ENCODE assay signal across 26 cellular contexts in genomic region chr2:46284260-46284659, GRCh38. TPM values are rescaled to one million over a fixed set of nuclear protein-coding genes. Genes with fewer than 3 reads are reported as not detected.
DNase-seq lines count a peak whose midpoint lies in the region; ATAC-seq, FAIRE-seq and TF ChIP-seq lines count a peak whose summit lies in the region.
"Had no signal": no experiment of that assay in that cellular context is flagged by ENCODE, and none has a peak within 500 bp of the region (broad histone marks: within the 10 kb centered on the region; RNA-seq: fewer than 3 reads in every experiment).

No MANE protein-coding gene starts in this region.

- FAIRE-seq in A549 (lab: Jason Lieb, UNC) (peak; percentile 18), GM18507 (lab: Jason Lieb, UNC) (peak; percentile 15), H1 (lab: Jason Lieb, UNC) (no peak)
- FAIRE-seq: GM12891 had no signal

- no peak overlapping the region for H4K91ac ChIP-seq in H1 (replicated peaks; ENCODE audit: insufficient read length, low read length)
- peak overlapping the region; percentile 50 for H4K91ac ChIP-seq in mesenchymal stem cell (ENCODE audit: low read length)

- TF ChIP-seq RAD21 in A549 (conservative IDR thresholded peaks at IDR 0.05 in 1 of 2, IDR thresholded peaks at IDR 0.05 in 1 of 2) (no peak), H1 (IDR thresholded peaks at IDR 0.05 in 1 of 2, conservative IDR thresholded peaks at IDR 0.05 in 1 of 2; ENCODE audit: low read depth in 2 of 2, low read length in 2 of 2) (no peak)

- H2BK5ac ChIP-seq in H1 (ENCODE audit: low read depth, low read length) = no peak overlapping the region
- no peak overlapping the region for H2BK5ac ChIP-seq in mesenchymal stem cell (ENCODE audit: low read depth, low read length, poor library complexity, severe bottlenecking)

- H3K79me1 ChIP-seq in H1 (ENCODE audit: low read depth, low read length) = no peaks in the 10 kb centered on the region
- no peaks in the 10 kb centered on the region for H3K79me1 ChIP-seq in mesenchymal stem cell (replicated peaks; ENCODE audit: low read length, poor library complexity, severe bottlenecking)

- POLR2A ChIA-PET in A549 (lab: Yijun Ruan, JAX) (no interaction called here), H1 (lab: Charles Lee; ENCODE audit: partially characterized antibody) (no interaction called here)

- H3K9ac ChIP-seq in H1 (replicated peaks in 1 of 4; ENCODE audit: extremely low read depth in 1 of 4, low read depth in 3 of 4, low read length in 3 of 4) = no peak overlapping the region
- no peak overlapping the region for H3K9ac ChIP-seq in mesenchymal stem cell (ENCODE audit: low read length)

- H3K4me2 ChIP-seq in A549 (no peak overlapping the region), H1 (ENCODE audit: insufficient read depth in 1 of 2, low read depth in 2 of 2, low read length in 2 of 2) (no peak overlapping the region), mesenchymal stem cell (ENCODE audit: low read length, poor library complexity, severe bottlenecking) (no peak overlapping the region)

- no peak overlapping the region; the same call in 1 of the 2 replicates for H3K18ac ChIP-seq in H1 (ENCODE audit: extremely low read depth, low read length)
- peak overlapping the region; percentile 28 to 85 for H3K18ac ChIP-seq in mesenchymal stem cell (ENCODE audit: low read depth in 1 of 2, low read length in 2 of 2)

- H4K5ac ChIP-seq in H1 (ENCODE audit: insufficient read length, low read depth, low read length) = no peak overlapping the region

- 0 out of 6 replicates have a peak overlapping the region, but pooled peaks of 1 of the 2 experiments have one; percentile 19 for H3K27ac ChIP-seq in A549
- H3K27ac ChIP-seq in H1 (ENCODE audit: low read depth, low read length) = no peak overlapping the region
- H3K27ac ChIP-seq in mesenchymal stem cell (ENCODE audit: low read length, poor library complexity, severe bottlenecking) = no peak overlapping the region
- H3K27ac ChIP-seq: SJCRH30 had no signal

- TF ChIP-seq CTCF in A549 (IDR thresholded peaks at IDR 0.05) = no peak
- TF ChIP-seq CTCF in H1 (IDR thresholded peaks at IDR 0.05; ENCODE audit: control extremely low read depth in 1 of 3, insufficient read depth in 1 of 3, low read depth in 1 of 3, low read length in 3 of 3) = no peak

- H2BK15ac ChIP-seq in H1 (ENCODE audit: low read length) (no peak overlapping the region), mesenchymal stem cell (ENCODE audit: low read depth, poor library complexity, severe bottlenecking) (no peak overlapping the region)

- CTCF ChIA-PET in A549 (lab: Yijun Ruan, JAX) (interaction anchor here (0.8 to 2.5 kb wide), 10 partner anchors 10 to 280 kb away, joined by 3 to 7 read pairs (median 3); no protein-coding TSS in a partner anchor), H1 (lab: Charles Lee; ENCODE audit: partially characterized antibody) (interaction anchor here (0.7 to 2.6 kb wide), 5 partner anchors 8 to 221 kb away, joined by 3 to 17 read pairs (median 3); no protein-coding TSS in a partner anchor)

- H2AK5ac ChIP-seq in H1 (ENCODE audit: low read depth, low read length) = no peak overlapping the region
- peak overlapping the region; percentile 10 for H2AK5ac ChIP-seq in mesenchymal stem cell (ENCODE audit: low read length, severe bottlenecking)

- DNase-seq in A549 (ENCODE audit: low read depth in 1 of 2, low spot score in 1 of 2) (no peak), GM18507 (ENCODE audit: extremely low spot score, insufficient read length, low read depth) (no peak), H1 (ENCODE audit: low read depth in 1 of 2, low spot score in 2 of 2) (no peak), mesenchymal stem cell (no peak), DMS153 (lab: John Stamatoyannopoulos, UW) (no peak), cortex of kidney (lab: John Stamatoyannopoulos, UW) (no peak)
- DNase-seq: C1 segment of cervical spinal cord; CD4-positive, alpha-beta memory T cell; COR-L47; DMS79; EL; GDM1; H7; NCI-H1048; NCI-H1436; NCI-H187; NCI-H2081 treated with DMSO at 0.1 percent for 48 hours; NCI-H2171; NCI-H226; NCI-H510A; NCI-H69; PC-3 had no signal

- no peaks in the 10 kb centered on the region for H3K9me3 ChIP-seq in A549
- no peaks in the 10 kb centered on the region for H3K9me3 ChIP-seq in H1 (ENCODE audit: insufficient read depth in 2 of 2, low read depth in 1 of 2, low read length in 1 of 2)
- H3K9me3 ChIP-seq in mesenchymal stem cell (ENCODE audit: control insufficient read depth, low read length) = no peaks in the 10 kb centered on the region
- H3K9me3 ChIP-seq: SJCRH30 had no signal

- H2BK120ac ChIP-seq in H1 (replicated peaks; ENCODE audit: low read depth, low read length) (no peak overlapping the region), mesenchymal stem cell (ENCODE audit: low read depth, low read length) (peak overlapping the region; percentile 4)

- H3K23ac ChIP-seq in H1 (ENCODE audit: insufficient read length) (no peak overlapping the region), mesenchymal stem cell (ENCODE audit: low read length in 2 of 2) (no peak overlapping the region)

- H2AFZ ChIP-seq in H1 (ENCODE audit: low read length) (no peak overlapping the region), mesenchymal stem cell (ENCODE audit: low read depth, low read length) (no peak overlapping the region)

- H2BK12ac ChIP-seq in H1 (ENCODE audit: low read depth, low read length) (peak overlapping the region; percentile 17; the same call in 1 of the 2 replicates), mesenchymal stem cell (ENCODE audit: low read length in 2 of 2) (peak overlapping the region in 1 of 2 experiments; percentile 10)

- H3K4me1 ChIP-seq in A549 (no peaks in the 10 kb centered on the region), H1 (replicated peaks in 1 of 4; ENCODE audit: control insufficient read depth in 3 of 4, insufficient read depth in 4 of 4, low read length in 3 of 4) (peaks cover 0 to 7% (median 0%) of the 10 kb centered on the region in 4 experiments; a peak in 3 of 7 replicates), mesenchymal stem cell (ENCODE audit: control insufficient read depth, insufficient read depth, low read depth, low read length) (peaks cover 4% of the 10 kb centered on the region)

- no peaks in the 10 kb centered on the region for H3K79me2 ChIP-seq in H1 (ENCODE audit: control insufficient read depth in 1 of 2, insufficient read depth in 2 of 2, low read length in 2 of 2)

- H3K4me3 ChIP-seq in A549 (no peak overlapping the region), H1 (ENCODE audit: extremely low read depth in 1 of 4, insufficient read depth in 2 of 4, low read depth in 3 of 4, low read length in 4 of 4) (no peak overlapping the region), mesenchymal stem cell (ENCODE audit: insufficient read depth in 1 of 2, low read depth in 1 of 2, low read length in 2 of 2) (no peak overlapping the region)
- H3K4me3 ChIP-seq: SJCRH30 had no signal

- TF ChIP-seq POLR2A in A549 (IDR thresholded peaks at IDR 0.05; ENCODE audit: low read length) (no peak), H1 (IDR thresholded peaks at IDR 0.05; ENCODE audit: control extremely low read depth in 1 of 2, low read depth in 2 of 2, low read length in 2 of 2) (no peak)

- no peak for TF ChIP-seq EP300 in A549 (IDR thresholded peaks at IDR 0.05)
- no peak for TF ChIP-seq EP300 in H1 (IDR thresholded peaks at IDR 0.05; ENCODE audit: borderline replicate concordance in 1 of 2, low read depth in 2 of 2, low read length in 2 of 2)

- no peaks in the 10 kb centered on the region for H3K36me3 ChIP-seq in H1 (ENCODE audit: control insufficient read depth in 2 of 4, insufficient read depth in 4 of 4, low read length in 3 of 4)
- no peaks in the 10 kb centered on the region for H3K36me3 ChIP-seq in mesenchymal stem cell (ENCODE audit: control insufficient read depth in 1 of 2, insufficient read depth in 2 of 2, low read depth in 1 of 2, low read length in 2 of 2)
- H3K36me3 ChIP-seq: SJCRH30 had no signal

- H4K8ac ChIP-seq in H1 (ENCODE audit: extremely low read depth, insufficient read depth, low read length) (no peak overlapping the region), mesenchymal stem cell (ENCODE audit: low read length) (no peak overlapping the region)

- no peaks in the 10 kb centered on the region; the same call in 1 of the 2 replicates for H3K23me2 ChIP-seq in H1 (ENCODE audit: low read depth, low read length)

- H4K20me1 ChIP-seq in H1 (replicated peaks in 1 of 2; ENCODE audit: control insufficient read depth in 1 of 2, insufficient read depth in 2 of 2, low read length in 2 of 2) = no peaks in the 10 kb centered on the region

- H3K27me3 ChIP-seq in H1 (replicated peaks in 1 of 4; ENCODE audit: control insufficient read depth in 3 of 4, extremely low read depth in 1 of 4, insufficient read depth in 3 of 4, low read length in 3 of 4) (no peaks in the 10 kb centered on the region), mesenchymal stem cell (ENCODE audit: control insufficient read depth in 1 of 2, insufficient read depth in 1 of 2, low read length in 2 of 2) (peaks cover 12 to 15% of the 10 kb centered on the region in 2 experiments)
- H3K27me3 ChIP-seq: SJCRH30 had no signal

- 91% methylated on average over 1 of the region's 1 CpG for WGBS in A549 (ENCODE audit: missing lambda C conversion rate)
- WGBS in H1 (ENCODE audit: extremely low coverage in 1 of 2, insufficient coverage in 1 of 2, insufficient read length in 1 of 2, insufficient replicate concordance in 2 of 2, low coverage in 1 of 2, low lambda C conversion rate in 2 of 2, missing lambda C conversion rate in 1 of 2), 2 experiments = 100% methylated on average over 1 of the region's 1 CpG; no CpG with 5 or more reads in 1 of the 2 experiments
- 100% methylated on average over 1 of the region's 1 CpG for WGBS in mesenchymal stem cell

- no peak overlapping the region for H3K56ac ChIP-seq in H1 (replicated peaks; ENCODE audit: insufficient read length, low read depth, low read length)

- ATAC-seq in A549 (no peak; a peak in 1 of 6 replicates), GM18868 (IDR thresholded peaks at IDR 0.05; ENCODE audit: unreplicated experiment) (no peak)
- ATAC-seq: PC-3, SK-N-SH treated with all-trans-retinoic acid at 6 μM for 48 hours had no signal

- H2BK20ac ChIP-seq in H1 (ENCODE audit: low read length) = no peak overlapping the region

- no peak overlapping the region for H3K14ac ChIP-seq in H1 (ENCODE audit: insufficient read length)
- peak overlapping the region in 1 of 2 experiments; percentile 41 for H3K14ac ChIP-seq in mesenchymal stem cell (ENCODE audit: low read length in 2 of 2)

- H3K4ac ChIP-seq in H1 (replicated peaks; ENCODE audit: insufficient read length, low read depth, low read length) = no peak overlapping the region
- no peak overlapping the region for H3K4ac ChIP-seq in mesenchymal stem cell (ENCODE audit: low read depth in 1 of 2, low read length in 2 of 2)

RNA-seq across cellular contexts. Expression of gene EPAS1, which starts 12.9 kb away (rescaled TPM):
- polyA plus RNA-seq in A549 (2011; rRNA removed) = 143 and 150 TPM in 2 replicates
- polyA plus RNA-seq in A549 (2012; cell fraction: cytosol; rRNA removed) = 60.3 and 78.5 TPM in 2 replicates
- 106 and 115 TPM in 2 replicates for polyA plus RNA-seq in A549 (2012; cell fraction: nucleus; rRNA removed)
- polyA plus RNA-seq in A549 (2017; fragmentation: RNase III; extraction: RNeasy Plus Mini Kit Qiagen cat#74134 plus additional on column Dnase treatment) = 111 to 128 TPM (median 122 TPM) in 3 replicates
- 174 and 229 TPM in 2 replicates for polyA minus RNA-seq in A549 (2011; rRNA and poly(A)+ RNA removed)
- total RNA-seq in H1 (2021; fragmentation: NEBNext Ultra II Directional; extraction: Animal tissue kit (Norgen Biotek cat#: 25700)) = 3.7 and 4.9 TPM in 2 replicates
- polyA plus RNA-seq in H1 (2011; rRNA removed) = 1.8 and 2.0 TPM in 2 replicates
- 0.72 TPM for polyA plus RNA-seq in H1 (2011; cell fraction: cytosol; rRNA removed)
- 2.0 TPM for polyA plus RNA-seq in H1 (2011; cell fraction: nucleus; rRNA removed)
- 1.5 to 2.6 TPM (median 1.8 TPM) in 4 replicates for polyA plus RNA-seq in H1 (2012, experiment 1 of 2)
- polyA plus RNA-seq in H1 (2012, experiment 2 of 2) = 1.1 TPM
- polyA plus RNA-seq in H1 (2013, experiment 1 of 2) = 2.6 TPM
- polyA plus RNA-seq in H1 (2013, experiment 2 of 2) = 2.6 TPM
- polyA minus RNA-seq in H1 (2011; rRNA and poly(A)+ RNA removed) = 1.7 and 2.5 TPM in 2 replicates
- polyA minus RNA-seq in H1 (2011; cell fraction: cytosol; rRNA and poly(A)+ RNA removed) = 16.8 TPM
- polyA minus RNA-seq in H1 (2011; cell fraction: nucleus; rRNA and poly(A)+ RNA removed) = 3.8 TPM
- polyA plus RNA-seq in mesenchymal stem cell (2013, experiment 1 of 2) = 237 TPM
- polyA plus RNA-seq in mesenchymal stem cell (2013, experiment 2 of 2) = 244 TPM

Comparison
In these comparisons a context has a peak if more than half of its experiments do, and no peak if none do; other contexts are left out.
1. RNA of gene EPAS1, which starts 12.9 kb away (polyA plus RNA-seq): 60.3 to 150 TPM in A549; 0.72 to 2.6 TPM in H1; every median in the first group is over 10 times any median in the second.